ENCODE assay signal across 19 cellular contexts in genomic region chr1:192747305-192747704, GRCh38.
DNase-seq lines count a peak whose midpoint lies in the region; TF ChIP-seq lines count a peak whose summit lies in the region.
"Had no signal": no experiment of that assay in that cellular context is flagged by ENCODE, and none has a peak within 500 bp of the region (broad histone marks: within the 10 kb centered on the region; RNA-seq: fewer than 3 reads in every experiment).

No MANE protein-coding gene starts in this region.

- TF ChIP-seq CTCF in fibroblast of pulmonary artery (IDR thresholded peaks at IDR 0.05; ENCODE audit: low read length, missing control alignments): no peak

- H3K4me3 ChIP-seq in fibroblast of pulmonary artery (replicated peaks; ENCODE audit: low read depth, low read length): no peak overlapping the region
- H3K4me3 ChIP-seq: lower lobe of right lung, upper lobe of right lung had no signal

- intact Hi-C loops in head of caudate nucleus (cut with DNase I): no loop called here

- DNase-seq in DMS 273 (lab: John Stamatoyannopoulos, UW; ENCODE audit: unreplicated experiment): peak; percentile 65
- no peak for DNase-seq in DMS 273 treated with DMSO at 0.1 percent for 48 hours (lab: John Stamatoyannopoulos, UW)
- DNase-seq in amniotic epithelial cell (ENCODE audit: low read depth): peak; percentile 95
- DNase-seq in fibroblast of pulmonary artery (ENCODE audit: low read depth): peak; percentile 64
- DNase-seq in stromal cell of bone marrow (ENCODE audit: low read depth): peak; percentile 52
- DNase-seq in NCI-H510A treated with DMSO at 0.1 percent for 48 hours (lab: John Stamatoyannopoulos, UW): no peak
- no peak for DNase-seq in NCI-H526 (lab: John Stamatoyannopoulos, UW)
- no peak for DNase-seq in head of caudate nucleus
- DNase-seq: activated naive CD4-positive, alpha-beta T cell; CD4-positive, CD25-positive, alpha-beta regulatory T cell; effector CD4-positive, alpha-beta T cell; EL; lower lobe of right lung; naive thymus-derived CD4-positive, alpha-beta T cell; NCI-H1417; NCI-H2227 treated with DMSO at 0.1 percent for 48 hours; stimulated activated naive CD4-positive, alpha-beta T cell treated with Interleukin-2 at 50 U/mL for 16 hours; T1000; upper lobe of right lung had no signal

Comparison
In these comparisons a context has a peak if more than half of its experiments do, and no peak if none do; other contexts are left out.
1. DNase-seq: peak in DMS 273 (single experiment), amniotic epithelial cell (single experiment), fibroblast of pulmonary artery (single experiment) and stromal cell of bone marrow (single experiment); none in DMS 273 treated with DMSO at 0.1 percent for 48 hours (single experiment), NCI-H510A treated with DMSO at 0.1 percent for 48 hours (single experiment), NCI-H526 (0 of 2) and head of caudate nucleus (0 of 42).